Comparison of ENCODE assay signal across 17 cellular contexts in genomic region chr12:34398366-34398705, GRCh38.
DNase-seq lines count a peak whose midpoint lies in the region; ATAC-seq and TF ChIP-seq lines count a peak whose summit lies in the region.
"Had no signal": no experiment of that assay in that cellular context is flagged by ENCODE, and none has a peak within 500 bp of the region (broad histone marks: within the 10 kb centered on the region; RNA-seq: fewer than 3 reads in every experiment).

No MANE protein-coding gene starts in this region.

- TF ChIP-seq POLR2A in stomach (IDR thresholded peaks at IDR 0.05) = no peak

- H3K27ac Mint-ChIP-seq in activated CD4-positive, alpha-beta memory T cell treated with anti-CD3 and anti-CD28 coated beads for 36 hours = no peak overlapping the region
- no peak overlapping the region for H3K27ac Mint-ChIP-seq in activated CD4-positive, alpha-beta memory T cell treated with anti-CD3 and anti-CD28 coated beads, Interleukin-2, amount 10 ng/mL, durations not matched to agents 7 days and 5 days
- no peak overlapping the region for H3K27ac Mint-ChIP-seq in WTC11
- H3K27ac Mint-ChIP-seq: endodermal cell had no signal

- peaks cover 30% of the 10 kb centered on the region for H3K9me3 Mint-ChIP-seq in activated CD4-positive, alpha-beta memory T cell treated with anti-CD3 and anti-CD28 coated beads for 36 hours
- peaks cover 31% of the 10 kb centered on the region for H3K9me3 Mint-ChIP-seq in activated CD4-positive, alpha-beta memory T cell treated with anti-CD3 and anti-CD28 coated beads, Interleukin-2, amount 10 ng/mL, durations not matched to agents 7 days and 5 days
- peaks cover 50% of the 10 kb centered on the region for H3K9me3 Mint-ChIP-seq in WTC11
- H3K9me3 Mint-ChIP-seq: neural crest cell had no signal

- H3K27me3 Mint-ChIP-seq in activated CD4-positive, alpha-beta memory T cell treated with anti-CD3 and anti-CD28 coated beads for 36 hours = no peaks in the 10 kb centered on the region
- H3K27me3 Mint-ChIP-seq in activated CD4-positive, alpha-beta memory T cell treated with anti-CD3 and anti-CD28 coated beads, Interleukin-2, amount 10 ng/mL, durations not matched to agents 7 days and 5 days = no peaks in the 10 kb centered on the region
- peaks cover 8% of the 10 kb centered on the region for H3K27me3 Mint-ChIP-seq in WTC11 (ENCODE audit: low read depth)

- H3K27ac ChIP-seq in left lung (no peak overlapping the region), stomach (no peak overlapping the region)
- H3K27ac ChIP-seq: cardiac muscle cell, PC-9, VCaP had no signal

- WGBS in stomach, 5 donors = 59 to 73% (median 61%) methylated on average over 14 to 16 of the region's 16 CpGs

- H3K27me3 ChIP-seq in left lung (no peaks in the 10 kb centered on the region), stomach (no peaks in the 10 kb centered on the region)
- H3K27me3 ChIP-seq: cardiac muscle cell had no signal

- TF ChIP-seq EP300 in stomach (IDR thresholded peaks at IDR 0.05) = no peak

- POLR2A ChIA-PET in activated CD4-positive, alpha-beta memory T cell treated with anti-CD3 and anti-CD28 coated beads for 36 hours (lab: Charles Lee) = no interaction called here
- POLR2A ChIA-PET in activated CD4-positive, alpha-beta memory T cell treated with anti-CD3 and anti-CD28 coated beads, Interleukin-2, amount 10 ng/mL, durations not matched to agents 7 days and 5 days (lab: Charles Lee) = no interaction called here
- POLR2A ChIA-PET in WTC11 (lab: Charles Lee) = no interaction called here

- H3K4me3 ChIP-seq in left lung = no peak overlapping the region
- no peak overlapping the region for H3K4me3 ChIP-seq in stomach
- H3K4me3 ChIP-seq: cardiac muscle cell, PC-9 had no signal

- CTCF ChIA-PET in activated CD4-positive, alpha-beta memory T cell treated with anti-CD3 and anti-CD28 coated beads for 36 hours (lab: Charles Lee) = no interaction called here
- CTCF ChIA-PET in activated CD4-positive, alpha-beta memory T cell treated with anti-CD3 and anti-CD28 coated beads, Interleukin-2, amount 10 ng/mL, durations not matched to agents 7 days and 5 days (lab: Charles Lee) = no interaction called here
- CTCF ChIA-PET in WTC11 (lab: Charles Lee) = no interaction called here

- no peak overlapping the region for H3K4me3 Mint-ChIP-seq in activated CD4-positive, alpha-beta memory T cell treated with anti-CD3 and anti-CD28 coated beads for 36 hours
- H3K4me3 Mint-ChIP-seq in activated CD4-positive, alpha-beta memory T cell treated with anti-CD3 and anti-CD28 coated beads, Interleukin-2, amount 10 ng/mL, durations not matched to agents 7 days and 5 days = no peak overlapping the region
- no peak overlapping the region for H3K4me3 Mint-ChIP-seq in WTC11
- H3K4me3 Mint-ChIP-seq: endodermal cell, neural crest cell had no signal

- no peaks in the 10 kb centered on the region for H3K4me1 ChIP-seq in left lung
- H3K4me1 ChIP-seq in stomach = no peaks in the 10 kb centered on the region

- H3K36me3 Mint-ChIP-seq in activated CD4-positive, alpha-beta memory T cell treated with anti-CD3 and anti-CD28 coated beads for 36 hours = no peaks in the 10 kb centered on the region
- H3K36me3 Mint-ChIP-seq in activated CD4-positive, alpha-beta memory T cell treated with anti-CD3 and anti-CD28 coated beads, Interleukin-2, amount 10 ng/mL, durations not matched to agents 7 days and 5 days (ENCODE audit: low read depth) = peaks cover 2% of the 10 kb centered on the region
- peaks cover 66% of the 10 kb centered on the region for H3K36me3 Mint-ChIP-seq in WTC11

- no peak for ATAC-seq in WTC11
- ATAC-seq in left lung = no peak
- ATAC-seq in HG03520 (IDR thresholded peaks at IDR 0.05; ENCODE audit: unreplicated experiment) = no peak
- ATAC-seq in HG03095 (IDR thresholded peaks at IDR 0.05; ENCODE audit: unreplicated experiment) = no peak

- TF ChIP-seq CTCF in WTC11 (IDR thresholded peaks at IDR 0.05) (no peak), left lung (IDR thresholded peaks at IDR 0.05) (no peak), stomach (IDR thresholded peaks at IDR 0.05) (no peak)

- H3K36me3 ChIP-seq in left lung (no peaks in the 10 kb centered on the region), stomach (no peaks in the 10 kb centered on the region)
- H3K36me3 ChIP-seq: cardiac muscle cell had no signal

- DNase-seq in activated CD4-positive, alpha-beta memory T cell treated with anti-CD3 and anti-CD28 coated beads for 36 hours = peak; percentile 7
- no peak for DNase-seq in activated CD4-positive, alpha-beta memory T cell treated with anti-CD3 and anti-CD28 coated beads, Interleukin-2, amount 10 ng/mL, durations not matched to agents 7 days and 5 days
- DNase-seq in WTC11 (ENCODE audit: low spot score) (peak; percentile 2), left lung (peak; percentile 28 to 71), stomach (peak; percentile 16), NCI-H2029 (lab: John Stamatoyannopoulos, UW) (no peak)
- DNase-seq: mesenchymal stem cell; NCI-H2081; NCI-H524 treated with DMSO at 0.1 percent for 48 hours; stimulated activated CD4-positive, alpha-beta T cell treated with anti-CD3 and anti-CD28 coated beads, Interleukin-2, amount 100 ng/mL, for 48 hours had no signal

- peaks cover 0 to 100% of the 10 kb centered on the region in 2 donors for H3K9me3 ChIP-seq in left lung
- H3K9me3 ChIP-seq in stomach = peaks cover 11 to 100% (median 99%) of the 10 kb centered on the region in 4 donors

- intact Hi-C loops in activated CD4-positive, alpha-beta memory T cell treated with anti-CD3 and anti-CD28 coated beads for 36 hours (cut with micrococcal nuclease) = no loop called here
- intact Hi-C loops in left lung (cut with DNase I) = no loop called here
- intact Hi-C loops in stomach (cut with DNase I; ENCODE audit: low total_unique reads) = no loop called here

- no peaks in the 10 kb centered on the region for H3K4me1 Mint-ChIP-seq in activated CD4-positive, alpha-beta memory T cell treated with anti-CD3 and anti-CD28 coated beads for 36 hours (ENCODE audit: low read depth)
- H3K4me1 Mint-ChIP-seq in activated CD4-positive, alpha-beta memory T cell treated with anti-CD3 and anti-CD28 coated beads, Interleukin-2, amount 10 ng/mL, durations not matched to agents 7 days and 5 days = no peaks in the 10 kb centered on the region
- no peaks in the 10 kb centered on the region for H3K4me1 Mint-ChIP-seq in WTC11
- H3K4me1 Mint-ChIP-seq: endodermal cell, neural crest cell had no signal

TF ChIP-seq in WTC11, 78 proteins besides CTCF, POLR2A, EP300 and RAD21:
- TF ChIP-seq ZNF425 (CRISPR knock-in tag; conservative IDR thresholded peaks at IDR 0.05) (no peak), ZNF121 (CRISPR knock-in tag; IDR thresholded peaks at IDR 0.05) (no peak), OVOL2 (CRISPR knock-in tag; IDR thresholded peaks at IDR 0.05; ENCODE audit: borderline replicate concordance) (no peak), ZNF263 (CRISPR knock-in tag; IDR thresholded peaks at IDR 0.05; ENCODE audit: low read depth) (no peak), ZNF396 (CRISPR knock-in tag; IDR thresholded peaks at IDR 0.05; ENCODE audit: borderline replicate concordance) (no peak), TCF7 (CRISPR knock-in tag; IDR thresholded peaks at IDR 0.05; ENCODE audit: low read depth) (no peak), ZNF512 (CRISPR knock-in tag; IDR thresholded peaks at IDR 0.05; ENCODE audit: borderline replicate concordance) (no peak)

Comparison
In these comparisons a context has a peak if more than half of its experiments do, and no peak if none do; other contexts are left out.
1. DNase-seq: peak in activated CD4-positive, alpha-beta memory T cell treated with anti-CD3 and anti-CD28 coated beads for 36 hours (single experiment), WTC11 (single experiment), left lung (2 of 2) and stomach (single experiment); none in activated CD4-positive, alpha-beta memory T cell treated with anti-CD3 and anti-CD28 coated beads, Interleukin-2, amount 10 ng/mL, durations not matched to agents 7 days and 5 days (single experiment) and NCI-H2029 (single experiment).